Comparison of ENCODE assay signal across 8 cellular contexts in the genomic region with DNA sequence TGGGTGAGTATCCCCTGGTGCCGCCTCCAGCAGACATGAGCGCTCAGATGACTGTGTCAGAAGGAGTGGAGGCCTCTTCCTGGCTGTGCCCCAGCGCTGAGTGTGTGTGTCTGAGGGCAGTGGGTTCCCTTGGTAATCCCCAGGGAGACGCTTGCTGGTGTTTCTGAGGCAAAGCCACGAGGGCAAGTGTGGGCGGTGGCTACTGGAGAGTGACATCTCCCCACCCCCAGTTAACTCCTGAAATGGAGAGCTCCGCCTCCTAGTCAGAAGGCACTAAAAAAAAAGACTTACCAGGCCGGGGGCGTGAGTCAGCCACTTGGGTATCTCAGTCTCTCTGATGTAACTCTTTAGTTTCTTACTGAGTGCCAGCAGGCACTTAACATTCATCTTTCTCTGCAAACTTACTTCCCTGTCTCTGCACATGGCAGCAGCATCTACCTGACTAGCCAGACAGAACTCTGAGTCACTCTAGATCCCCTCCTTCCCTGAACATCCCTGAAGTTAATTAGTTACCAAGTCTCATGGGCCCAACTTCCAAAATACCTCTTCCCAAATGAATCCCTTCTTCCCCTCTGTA. TPM values are rescaled to one million over a fixed set of nuclear protein-coding genes. Genes with fewer than 3 reads are reported as not detected.
A peak's percentile ranks its signal among the peaks of the same experiment; 100 is the strongest.
DNase-seq lines count a peak whose midpoint lies in the region; ATAC-seq and TF ChIP-seq lines count a peak whose summit lies in the region.

No MANE protein-coding gene starts in this region.

- H3K9me3 ChIP-seq in OCI-LY3 (ENCODE audit: insufficient read depth, low read length) (no peaks in the 10 kb centered on the region), trophoblast cell (ENCODE audit: insufficient read depth, low read depth, low read length) (peaks cover 2% of the 10 kb centered on the region), upper lobe of right lung (no peaks in the 10 kb centered on the region)

- H3K4me3 ChIP-seq in AG04449 (ENCODE audit: low read depth, low read length) (no peak overlapping the region), OCI-LY3 (ENCODE audit: low read length) (no peak overlapping the region), fibroblast of pulmonary artery (replicated peaks; ENCODE audit: low read depth, low read length) (no peak overlapping the region), trophoblast cell (ENCODE audit: low read depth, low read length) (no peak overlapping the region), upper lobe of right lung (no peak overlapping the region)

- H3K27ac ChIP-seq in OCI-LY3 (ENCODE audit: low read length) (peak overlapping the region; percentile 91), trophoblast cell (ENCODE audit: low read depth, low read length) (peak overlapping the region; percentile 70), upper lobe of right lung (peak overlapping the region; percentile 72)

- peak; percentile 94 for ATAC-seq in GM18907 (IDR thresholded peaks at IDR 0.05; ENCODE audit: unreplicated experiment)
- peak; percentile 78 for ATAC-seq in HG03066 (IDR thresholded peaks at IDR 0.05; ENCODE audit: low read depth, unreplicated experiment)
- ATAC-seq in upper lobe of right lung, result peak; percentile 95

- H3K79me2 ChIP-seq in OCI-LY3 (ENCODE audit: low read length), result peaks cover 6% of the 10 kb centered on the region; the same call in 1 of the 2 replicates
- H3K79me2 ChIP-seq in trophoblast cell (ENCODE audit: control insufficient read depth, insufficient read depth, low read length, poor library complexity), result no peaks in the 10 kb centered on the region

- intact Hi-C loops in upper lobe of right lung (cut with DNase I), result no loop called here

- CTCF ChIA-PET in AG04449 (lab: Yijun Ruan, JAX), result interaction anchor here (3.4 to 5.8 kb wide), 2 partner anchors 10 to 13 kb away, joined by 14 to 35 read pairs; no protein-coding TSS in a partner anchor

- H2BK12ac ChIP-seq in trophoblast cell (ENCODE audit: low read length), result peak overlapping the region; percentile 88

- peaks cover 29% of the 10 kb centered on the region for H3K4me1 ChIP-seq in OCI-LY3 (ENCODE audit: low read length)
- peaks cover 16 to 21% of the 10 kb centered on the region in 2 experiments for H3K4me1 ChIP-seq in trophoblast cell (ENCODE audit: control insufficient read depth in 1 of 2, insufficient read depth in 2 of 2, low read length in 2 of 2)
- peaks cover 28% of the 10 kb centered on the region for H3K4me1 ChIP-seq in upper lobe of right lung

- H3K79me1 ChIP-seq in trophoblast cell (ENCODE audit: low read length), result peaks cover 8% of the 10 kb centered on the region

- H3K27ac Mint-ChIP-seq in activated T-cell treated with anti-CD3 and anti-CD28 coated beads, Interleukin-2, amount 50 U/mL, for 24 hours, result peak overlapping the region; percentile 96

- H2BK120ac ChIP-seq in trophoblast cell (ENCODE audit: insufficient read depth, low read length, poor library complexity), result peak overlapping the region; percentile 38

- peak overlapping the region; percentile 28 for H3K14ac ChIP-seq in trophoblast cell (ENCODE audit: low read length)

- no peaks in the 10 kb centered on the region for H3K27me3 Mint-ChIP-seq in activated T-cell treated with anti-CD3 and anti-CD28 coated beads, Interleukin-2, amount 50 U/mL, for 24 hours

- H3K27me3 ChIP-seq in OCI-LY3 (ENCODE audit: low read depth, low read length) (no peaks in the 10 kb centered on the region), trophoblast cell (ENCODE audit: insufficient read depth, low read length) (no peaks in the 10 kb centered on the region), upper lobe of right lung (no peaks in the 10 kb centered on the region)

- no peak overlapping the region for H3K4ac ChIP-seq in trophoblast cell (ENCODE audit: low read depth, low read length)

- TF ChIP-seq CTCF in AG04449 (IDR thresholded peaks at IDR 0.05; ENCODE audit: insufficient read depth, low read length, missing control alignments) (no peak), OCI-LY3 (IDR thresholded peaks at IDR 0.05; ENCODE audit: low read depth, low read length) (no peak), fibroblast of pulmonary artery (IDR thresholded peaks at IDR 0.05; ENCODE audit: low read length, missing control alignments) (no peak), upper lobe of right lung (IDR thresholded peaks at IDR 0.05) (no peak)

- peak overlapping the region; percentile 75 for H4K91ac ChIP-seq in trophoblast cell (ENCODE audit: low read depth, low read length)

- DNase-seq in AG04449 (ENCODE audit: low read depth, low spot score) (peak; percentile 98), fibroblast of pulmonary artery (ENCODE audit: low read depth) (peak; percentile 97), trophoblast cell (peak; percentile 76 to 82), upper lobe of right lung (peak; percentile 93)
- peak; percentile 88 for DNase-seq in activated T-cell treated with anti-CD3 and anti-CD28 coated beads, Interleukin-2, amount 50 U/mL, for 24 hours

- H2BK5ac ChIP-seq in trophoblast cell (ENCODE audit: low read depth, low read length, poor library complexity), result peak overlapping the region; percentile 35

- peaks cover 93% of the 10 kb centered on the region for H3K36me3 Mint-ChIP-seq in activated T-cell treated with anti-CD3 and anti-CD28 coated beads, Interleukin-2, amount 50 U/mL, for 24 hours (ENCODE audit: low read depth)

- peak overlapping the region; percentile 66 for H3K18ac ChIP-seq in trophoblast cell (ENCODE audit: low read length)

- peak overlapping the region; percentile 58 for H4K8ac ChIP-seq in trophoblast cell (ENCODE audit: low read depth, low read length)

- POLR2A ChIA-PET in AG04449 (lab: Yijun Ruan, JAX), result no interaction called here

- H3K9ac ChIP-seq in OCI-LY3 (ENCODE audit: low read length) (peak overlapping the region; percentile 46), trophoblast cell (ENCODE audit: low read length) (no peak overlapping the region)

- H2AFZ ChIP-seq in OCI-LY3 (ENCODE audit: low read depth, low read length) (no peak overlapping the region), trophoblast cell (ENCODE audit: insufficient read depth, low read length, poor library complexity) (no peak overlapping the region)

- no CpG with 5 or more reads among the region's 9 CpGs for WGBS in trophoblast cell (ENCODE audit: extremely low coverage, insufficient coverage, insufficient read length)

- H4K12ac ChIP-seq in trophoblast cell (ENCODE audit: low read depth, low read length), result peak overlapping the region; percentile 54

- peaks cover 16% of the 10 kb centered on the region for H4K20me1 ChIP-seq in OCI-LY3 (ENCODE audit: insufficient read depth, low read length)

- H3K4me1 Mint-ChIP-seq in activated T-cell treated with anti-CD3 and anti-CD28 coated beads, Interleukin-2, amount 50 U/mL, for 24 hours (ENCODE audit: low read depth), result peaks cover 61% of the 10 kb centered on the region

- H3K36me3 ChIP-seq in OCI-LY3 (replicated peaks; ENCODE audit: low read depth, low read length) (peaks cover 72% of the 10 kb centered on the region), trophoblast cell (ENCODE audit: control insufficient read depth in 1 of 2, insufficient read depth in 2 of 2, low read length in 2 of 2) (peaks cover 34 to 38% of the 10 kb centered on the region in 2 experiments), upper lobe of right lung (peaks cover 98% of the 10 kb centered on the region)

- H3K9me3 Mint-ChIP-seq in activated T-cell treated with anti-CD3 and anti-CD28 coated beads, Interleukin-2, amount 50 U/mL, for 24 hours, result no peaks in the 10 kb centered on the region

- H3K4me2 ChIP-seq in OCI-LY3 (ENCODE audit: low read length) (peak overlapping the region; percentile 35), trophoblast cell (ENCODE audit: low read length) (no peak overlapping the region)

- H3K23ac ChIP-seq in trophoblast cell (ENCODE audit: low read length), result no peak overlapping the region

- peak overlapping the region; percentile 42 for H3K4me3 Mint-ChIP-seq in activated T-cell treated with anti-CD3 and anti-CD28 coated beads, Interleukin-2, amount 50 U/mL, for 24 hours

- peak overlapping the region; percentile 76 for H2AK5ac ChIP-seq in trophoblast cell (ENCODE audit: low read length)

RNA-seq across cellular contexts. Expression of gene ORM2, which starts 19.3 kb away (rescaled TPM):
- polyA plus RNA-seq in trophoblast cell (2013), result 0.08 TPM in 1 of 2 replicates, not detected in the other
- 3.9 TPM for total RNA-seq in upper lobe of right lung

RNA-seq across cellular contexts. Expression of gene ORM1, which starts 26.1 kb away (rescaled TPM):
- 0.07 and 0.08 TPM in 2 replicates for polyA plus RNA-seq in trophoblast cell (2013)
- 5.2 TPM for total RNA-seq in upper lobe of right lung

RNA-seq across cellular contexts. Expression of gene AKNA, which starts 38.8 kb away (rescaled TPM):
- 14.4 and 16.0 TPM in 2 replicates for polyA plus RNA-seq in trophoblast cell (2013)
- 54.7 TPM for total RNA-seq in upper lobe of right lung
